In the genomic region with DNA sequence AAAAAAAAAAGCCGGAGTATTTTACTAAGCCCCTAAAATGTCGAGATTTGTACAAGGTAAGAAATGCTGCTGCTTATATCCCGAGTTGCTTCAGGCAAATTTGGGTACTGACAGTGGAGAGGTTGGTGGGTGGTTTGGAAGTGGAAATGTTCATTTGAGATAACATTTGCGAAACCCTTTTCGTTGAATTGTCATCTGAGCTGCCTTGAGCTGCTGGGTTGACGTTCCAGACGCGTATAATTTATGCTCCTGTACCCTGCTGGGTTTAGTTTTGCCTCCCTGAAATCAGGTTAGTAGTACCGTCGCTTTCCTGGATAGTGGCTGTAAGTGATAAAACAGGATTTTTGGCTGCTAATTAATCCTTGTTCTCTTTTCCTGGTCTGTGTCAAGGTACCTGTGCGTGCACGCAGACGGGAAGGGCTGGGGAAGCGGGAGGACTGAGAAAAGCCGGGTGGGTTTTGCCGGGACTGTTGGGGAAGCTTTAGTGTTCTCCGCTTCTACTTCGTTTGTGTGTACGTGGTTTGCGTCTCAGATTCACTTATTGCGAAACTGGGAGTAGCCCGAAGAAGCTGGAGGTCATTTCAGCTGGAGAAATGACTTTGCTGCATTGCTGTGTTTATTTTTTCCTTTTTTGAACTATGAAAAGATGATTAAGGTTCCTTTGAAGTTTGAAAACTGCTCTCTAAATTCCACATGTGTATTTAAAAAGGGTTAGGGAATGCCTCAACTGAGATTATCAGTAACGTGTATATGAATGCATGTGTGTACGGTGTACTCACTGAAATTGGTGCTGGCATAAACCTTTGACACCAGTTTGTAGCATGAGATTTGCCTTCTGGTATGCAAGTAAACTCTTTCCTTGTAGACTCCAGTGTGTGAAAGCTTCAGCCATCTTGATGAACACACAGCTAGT, we compare ENCODE assay signal across 1 cellular context.
A peak's percentile ranks its signal among the peaks of the same experiment; 100 is the strongest.
TF ChIP-seq lines count a peak whose summit lies in the region.

No MANE protein-coding gene starts in this region.

TF ChIP-seq in HEK293, 187 proteins besides CTCF, POLR2A, EP300 and RAD21 (continued from another document):
- TF ChIP-seq ZNF561 (tag by site-specific recombination; IDR thresholded peaks at IDR 0.05; ENCODE audit: borderline replicate concordance) = no peak
- no peak for TF ChIP-seq ZNF16 (tag by site-specific recombination; IDR thresholded peaks at IDR 0.05; ENCODE audit: low read depth)
- TF ChIP-seq ZNF239 (tag by site-specific recombination; IDR thresholded peaks at IDR 0.05) = no peak
- TF ChIP-seq MEIS1 (CRISPR knock-in tag; IDR thresholded peaks at IDR 0.05; ENCODE audit: borderline replicate concordance) = peak; percentile 38; the same call in 1 of the 2 replicates
- TF ChIP-seq ZNF394 (tag by site-specific recombination; IDR thresholded peaks at IDR 0.05; ENCODE audit: borderline replicate concordance) = peak; percentile 99
- TF ChIP-seq BCL6B (tag by site-specific recombination; IDR thresholded peaks at IDR 0.05) = peak; percentile 59; the same call in 1 of the 2 replicates
- TF ChIP-seq ZNF560 (tag by site-specific recombination; IDR thresholded peaks at IDR 0.05; ENCODE audit: borderline replicate concordance) = no peak
- no peak for TF ChIP-seq ZNF174 (tag by site-specific recombination; IDR thresholded peaks at IDR 0.05)
- peak; percentile 13; the same call in 1 of the 2 replicates for TF ChIP-seq IKZF3 (tag by site-specific recombination; IDR thresholded peaks at IDR 0.05)
- no peak for TF ChIP-seq ZNF121 (tag by site-specific recombination; IDR thresholded peaks at IDR 0.05)
- peak; percentile 51 for TF ChIP-seq WT1 (tag by site-specific recombination; IDR thresholded peaks at IDR 0.05)
- 0 out of 2 replicates have a peak, but pooled peaks have one; percentile 36 for TF ChIP-seq ZNF362 (tag by site-specific recombination; IDR thresholded peaks at IDR 0.05)
- TF ChIP-seq ZNF335 (tag by site-specific recombination; conservative IDR thresholded peaks at IDR 0.05) = 0 out of 2 replicates have a peak, but pooled peaks have one; percentile 4
- peak; percentile 59; the same call in 1 of the 2 replicates for TF ChIP-seq ZNF133 (tag by site-specific recombination; IDR thresholded peaks at IDR 0.05)
- TF ChIP-seq ZNF658 (tag by site-specific recombination; IDR thresholded peaks at IDR 0.05) = no peak
- TF ChIP-seq KLF8 (tag by site-specific recombination; IDR thresholded peaks at IDR 0.05) = no peak
- TF ChIP-seq PRDM1 (tag by site-specific recombination; IDR thresholded peaks at IDR 0.05) = 0 out of 2 replicates have a peak, but pooled peaks have one; percentile 23
- no peak for TF ChIP-seq SP2 (tag by site-specific recombination; IDR thresholded peaks at IDR 0.05)
- peak; percentile 15; the same call in 1 of the 2 replicates for TF ChIP-seq GFI1B (tag by site-specific recombination; IDR thresholded peaks at IDR 0.05)
- TF ChIP-seq ZNF791 (tag by site-specific recombination; IDR thresholded peaks at IDR 0.05) = 0 out of 2 replicates have a peak, but pooled peaks have one; percentile 7
- TF ChIP-seq ZNF391 (tag by site-specific recombination; IDR thresholded peaks at IDR 0.05; ENCODE audit: borderline replicate concordance, low read depth) = no peak
- TF ChIP-seq ZNF366 (tag by site-specific recombination; conservative IDR thresholded peaks at IDR 0.05) = 0 out of 2 replicates have a peak, but pooled peaks have one; percentile 5
- TF ChIP-seq PRDM10 (tag by site-specific recombination; IDR thresholded peaks at IDR 0.05) = peak; percentile 52; the same call in 1 of the 2 replicates
- no peak for TF ChIP-seq ZNF155 (tag by site-specific recombination; IDR thresholded peaks at IDR 0.05)
- peak; percentile 10; the same call in 1 of the 2 replicates for TF ChIP-seq OSR2 (tag by site-specific recombination; IDR thresholded peaks at IDR 0.05)
- no peak for TF ChIP-seq ZBTB48 (tag by site-specific recombination; IDR thresholded peaks at IDR 0.05)
